ENCODE assay signal across 1 cellular context in the genomic region with DNA sequence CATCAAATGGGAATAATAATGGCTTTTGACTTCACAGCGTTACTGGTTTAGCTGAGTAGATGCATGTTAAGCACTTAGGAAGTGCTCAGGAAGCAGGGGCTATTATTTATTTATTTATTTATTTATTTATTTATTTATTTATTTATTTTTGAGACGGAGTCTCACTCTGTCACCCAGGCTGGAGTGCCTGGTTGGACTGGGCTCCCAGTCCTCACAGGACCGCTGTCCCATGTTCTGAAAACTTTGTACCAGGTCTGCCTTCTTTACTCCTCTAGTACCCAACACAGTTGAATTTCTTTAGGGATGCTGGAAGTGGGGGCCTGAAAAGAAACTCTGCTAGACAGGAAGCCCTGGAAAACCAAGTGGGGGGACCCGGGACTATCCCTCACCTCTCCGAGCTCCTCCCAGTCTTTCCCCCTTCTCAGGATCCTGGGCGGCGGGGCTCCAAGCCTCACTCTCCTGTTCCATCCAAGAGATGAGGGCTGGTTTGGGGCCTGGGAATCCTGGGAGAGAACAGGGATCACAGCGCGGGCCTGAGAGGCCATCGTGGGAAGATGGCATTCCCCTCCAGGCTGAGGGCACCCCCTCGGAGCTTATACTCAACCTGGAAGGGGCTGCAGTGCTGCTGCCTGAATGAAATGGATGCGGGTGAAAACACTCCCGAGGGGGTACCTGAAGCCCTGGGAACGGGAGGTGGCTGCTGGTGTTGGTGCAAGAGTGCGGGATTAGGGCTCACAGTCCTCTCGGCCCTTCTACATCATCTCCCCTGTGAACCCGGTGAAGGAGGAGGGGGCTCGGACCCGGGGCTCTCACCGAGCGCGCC.
A peak's percentile ranks its signal among the peaks of the same experiment; 100 is the strongest.
TF ChIP-seq lines count a peak whose summit lies in the region.

No MANE protein-coding gene starts in this region.

TF ChIP-seq in A549, 52 proteins besides CTCF, POLR2A, EP300 and RAD21:
- no peak for TF ChIP-seq NFE2L2 (conservative IDR thresholded peaks at IDR 0.05; ENCODE audit: low read length)
- TF ChIP-seq, protein P1, sequence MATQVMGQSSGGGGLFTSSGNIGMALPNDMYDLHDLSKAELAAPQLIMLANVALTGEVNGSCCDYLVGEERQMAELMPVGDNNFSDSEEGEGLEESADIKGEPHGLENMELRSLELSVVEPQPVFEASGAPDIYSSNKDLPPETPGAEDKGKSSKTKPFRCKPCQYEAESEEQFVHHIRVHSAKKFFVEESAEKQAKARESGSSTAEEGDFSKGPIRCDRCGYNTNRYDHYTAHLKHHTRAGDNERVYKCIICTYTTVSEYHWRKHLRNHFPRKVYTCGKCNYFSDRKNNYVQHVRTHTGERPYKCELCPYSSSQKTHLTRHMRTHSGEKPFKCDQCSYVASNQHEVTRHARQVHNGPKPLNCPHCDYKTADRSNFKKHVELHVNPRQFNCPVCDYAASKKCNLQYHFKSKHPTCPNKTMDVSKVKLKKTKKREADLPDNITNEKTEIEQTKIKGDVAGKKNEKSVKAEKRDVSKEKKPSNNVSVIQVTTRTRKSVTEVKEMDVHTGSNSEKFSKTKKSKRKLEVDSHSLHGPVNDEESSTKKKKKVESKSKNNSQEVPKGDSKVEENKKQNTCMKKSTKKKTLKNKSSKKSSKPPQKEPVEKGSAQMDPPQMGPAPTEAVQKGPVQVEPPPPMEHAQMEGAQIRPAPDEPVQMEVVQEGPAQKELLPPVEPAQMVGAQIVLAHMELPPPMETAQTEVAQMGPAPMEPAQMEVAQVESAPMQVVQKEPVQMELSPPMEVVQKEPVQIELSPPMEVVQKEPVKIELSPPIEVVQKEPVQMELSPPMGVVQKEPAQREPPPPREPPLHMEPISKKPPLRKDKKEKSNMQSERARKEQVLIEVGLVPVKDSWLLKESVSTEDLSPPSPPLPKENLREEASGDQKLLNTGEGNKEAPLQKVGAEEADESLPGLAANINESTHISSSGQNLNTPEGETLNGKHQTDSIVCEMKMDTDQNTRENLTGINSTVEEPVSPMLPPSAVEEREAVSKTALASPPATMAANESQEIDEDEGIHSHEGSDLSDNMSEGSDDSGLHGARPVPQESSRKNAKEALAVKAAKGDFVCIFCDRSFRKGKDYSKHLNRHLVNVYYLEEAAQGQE (IDR thresholded peaks at IDR 0.05) = peak; percentile 51; the same call in 1 of the 2 replicates
- no peak for TF ChIP-seq NR3C1 (IDR thresholded peaks at IDR 0.05)
- TF ChIP-seq ZC3H11A (IDR thresholded peaks at IDR 0.05) = peak; percentile 99
- TF ChIP-seq, protein P2, sequence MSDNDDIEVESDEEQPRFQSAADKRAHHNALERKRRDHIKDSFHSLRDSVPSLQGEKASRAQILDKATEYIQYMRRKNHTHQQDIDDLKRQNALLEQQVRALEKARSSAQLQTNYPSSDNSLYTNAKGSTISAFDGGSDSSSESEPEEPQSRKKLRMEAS (IDR thresholded peaks at IDR 0.05) = no peak
- TF ChIP-seq GATA3 (IDR thresholded peaks at IDR 0.05; ENCODE audit: borderline replicate concordance) = no peak
- no peak for TF ChIP-seq CHD2 (IDR thresholded peaks at IDR 0.05; ENCODE audit: low read length, partially characterized antibody)
- TF ChIP-seq, protein P3, sequence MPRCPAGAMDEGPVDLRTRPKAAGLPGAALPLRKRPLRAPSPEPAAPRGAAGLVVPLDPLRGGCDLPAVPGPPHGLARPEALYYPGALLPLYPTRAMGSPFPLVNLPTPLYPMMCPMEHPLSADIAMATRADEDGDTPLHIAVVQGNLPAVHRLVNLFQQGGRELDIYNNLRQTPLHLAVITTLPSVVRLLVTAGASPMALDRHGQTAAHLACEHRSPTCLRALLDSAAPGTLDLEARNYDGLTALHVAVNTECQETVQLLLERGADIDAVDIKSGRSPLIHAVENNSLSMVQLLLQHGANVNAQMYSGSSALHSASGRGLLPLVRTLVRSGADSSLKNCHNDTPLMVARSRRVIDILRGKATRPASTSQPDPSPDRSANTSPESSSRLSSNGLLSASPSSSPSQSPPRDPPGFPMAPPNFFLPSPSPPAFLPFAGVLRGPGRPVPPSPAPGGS (IDR thresholded peaks at IDR 0.05) = no peak
- TF ChIP-seq RARB (CRISPR knock-in tag; IDR thresholded peaks at IDR 0.05) = no peak
- TF ChIP-seq JUNB (IDR thresholded peaks at IDR 0.05) = no peak
- no peak for TF ChIP-seq ZSCAN20 (CRISPR knock-in tag; IDR thresholded peaks at IDR 0.05)
- TF ChIP-seq HOXB5 (CRISPR knock-in tag; IDR thresholded peaks at IDR 0.05) = no peak
- no peak for TF ChIP-seq NPAS2 (CRISPR knock-in tag; IDR thresholded peaks at IDR 0.05; ENCODE audit: borderline replicate concordance)
